In the genomic region with DNA sequence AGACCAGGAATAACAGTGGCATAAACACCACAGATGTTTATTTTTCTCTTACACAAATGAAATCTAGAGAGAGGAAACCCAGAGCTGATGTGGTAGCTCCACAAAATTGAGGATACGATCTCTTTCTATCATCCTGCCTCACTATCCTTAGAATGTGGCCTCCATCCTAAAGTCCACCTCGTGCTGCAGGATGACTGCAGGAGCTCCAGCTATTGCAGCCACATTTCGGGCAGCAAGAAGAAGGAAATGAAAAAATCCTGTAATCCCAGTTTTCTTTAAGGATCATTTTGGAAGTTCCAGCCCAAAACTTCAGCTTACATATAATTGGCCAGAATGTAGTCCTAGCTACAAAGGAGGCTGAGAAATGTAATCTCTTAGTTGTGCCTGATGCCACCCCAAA, we compare ENCODE assay signal across 22 cellular contexts. TPM values are rescaled to one million over a fixed set of nuclear protein-coding genes. Genes with fewer than 3 reads are reported as not detected.
DNase-seq lines count a peak whose midpoint lies in the region; ATAC-seq, FAIRE-seq and TF ChIP-seq lines count a peak whose summit lies in the region.
"Had no signal": no experiment of that assay in that cellular context is flagged by ENCODE, and none has a peak within 500 bp of the region (broad histone marks: within the 10 kb centered on the region; RNA-seq: fewer than 3 reads in every experiment).

No MANE protein-coding gene starts in this region.

- no peak overlapping the region for H2AFZ ChIP-seq in H1 (ENCODE audit: low read length)
- H2AFZ ChIP-seq: GM23248 had no signal

- no peak overlapping the region for H4K91ac ChIP-seq in H1 (replicated peaks; ENCODE audit: insufficient read length, low read length)

- H3K23ac ChIP-seq in H1 (ENCODE audit: insufficient read length) = no peak overlapping the region

- H2BK120ac ChIP-seq in H1 (replicated peaks; ENCODE audit: low read depth, low read length) = no peak overlapping the region

- H3K9me3 Mint-ChIP-seq in CD14-positive monocyte = peaks cover 0 to 3% (median 0%) of the 10 kb centered on the region in 7 donors
- H3K9me3 Mint-ChIP-seq: CD4-positive, alpha-beta memory T cell; H9 had no signal

- H3K9ac ChIP-seq in H1 (replicated peaks in 1 of 4; ENCODE audit: extremely low read depth in 1 of 4, low read depth in 3 of 4, low read length in 3 of 4) = no peak overlapping the region
- H3K9ac ChIP-seq: BLaER1 treated with 17β-estradiol and CSF1 and Interleukin-3, amounts not matched to agents 10 nM and 100 nM; GM23248 had no signal

- H3K4me2 ChIP-seq in H1 (ENCODE audit: insufficient read depth in 1 of 2, low read depth in 2 of 2, low read length in 2 of 2) = no peak overlapping the region

- CTCF ChIA-PET in H1 (lab: Charles Lee; ENCODE audit: partially characterized antibody) = interaction anchor here (0.9 to 1.9 kb wide), 5 partner anchors 12 to 260 kb away, joined by 3 to 4 read pairs (median 3); no protein-coding TSS in a partner anchor

- no peak overlapping the region for H3K4me3 Mint-ChIP-seq in CD14-positive monocyte
- H3K4me3 Mint-ChIP-seq: CD4-positive, alpha-beta memory T cell; H9 had no signal

- no peak overlapping the region for H2BK12ac ChIP-seq in H1 (ENCODE audit: low read depth, low read length)

- no peak overlapping the region for H3K18ac ChIP-seq in H1 (ENCODE audit: extremely low read depth, low read length)

- ATAC-seq in RWPE2 (ENCODE audit: low read depth) = no peak
- ATAC-seq in HG03432 (IDR thresholded peaks at IDR 0.05; ENCODE audit: unreplicated experiment) = no peak
- ATAC-seq: HCT116 had no signal

- DNase-seq in CD14-positive monocyte (ENCODE audit: low spot score) (no peak), RWPE2 (ENCODE audit: low spot score) (peak; percentile 29), H1 (ENCODE audit: low read depth in 1 of 2, low spot score in 2 of 2) (no peak), middle frontal gyrus (ENCODE audit: extremely low spot score, low spot score) (no peak), cortex of kidney (lab: John Stamatoyannopoulos, UW) (no peak)
- DNase-seq in activated naive CD4-positive, alpha-beta T cell (lab: John Stamatoyannopoulos, UW) = no peak
- DNase-seq: ACHN; CD4-positive, alpha-beta memory T cell; COR-L47; DMS53; DMS79 treated with DMSO at 0.1 percent for 48 hours; GF-D8; GM23248; H9 had no signal

- no peak overlapping the region for H3K4ac ChIP-seq in H1 (replicated peaks; ENCODE audit: insufficient read length, low read depth, low read length)

- TF ChIP-seq CTCF in CD14-positive monocyte (IDR thresholded peaks at IDR 0.05) (no peak), RWPE2 (IDR thresholded peaks at IDR 0.05; ENCODE audit: poor library complexity, severe bottlenecking) (no peak), H1 (IDR thresholded peaks at IDR 0.05; ENCODE audit: control extremely low read depth in 1 of 3, insufficient read depth in 1 of 3, low read depth in 1 of 3, low read length in 3 of 3) (no peak), neutrophil (IDR thresholded peaks at IDR 0.05) (no peak)

- no peaks in the 10 kb centered on the region for H3K36me3 ChIP-seq in RWPE2 (ENCODE audit: low read depth)
- no peaks in the 10 kb centered on the region for H3K36me3 ChIP-seq in H1 (ENCODE audit: control insufficient read depth in 2 of 4, insufficient read depth in 4 of 4, low read length in 3 of 4)
- H3K36me3 ChIP-seq in neutrophil = no peaks in the 10 kb centered on the region
- H3K36me3 ChIP-seq: BE2C; BLaER1 treated with 17β-estradiol and CSF1 and Interleukin-3, amounts not matched to agents 10 nM and 100 nM had no signal

- H3K14ac ChIP-seq in H1 (ENCODE audit: insufficient read length) = no peak overlapping the region

- no peak overlapping the region for H2BK5ac ChIP-seq in H1 (ENCODE audit: low read depth, low read length)

- H3K56ac ChIP-seq in H1 (replicated peaks; ENCODE audit: insufficient read length, low read depth, low read length) = no peak overlapping the region

- no peaks in the 10 kb centered on the region for H3K79me1 ChIP-seq in H1 (ENCODE audit: low read depth, low read length)

- intact Hi-C loops in CD14-positive monocyte (cut with micrococcal nuclease) = no loop called here

- no peak for FAIRE-seq in H1 (lab: Jason Lieb, UNC)
- FAIRE-seq: GM12891, GM18507, GM19239 had no signal

- peaks cover 30% of the 10 kb centered on the region for H3K4me1 Mint-ChIP-seq in CD14-positive monocyte

- H3K23me2 ChIP-seq in H1 (ENCODE audit: low read depth, low read length) = no peaks in the 10 kb centered on the region

- no peak overlapping the region for H4K5ac ChIP-seq in H1 (ENCODE audit: insufficient read length, low read depth, low read length)

- 86% methylated on average over 3 of the region's 3 CpGs; no CpG with 5 or more reads in 1 of the 2 experiments for WGBS in H1 (ENCODE audit: extremely low coverage in 1 of 2, insufficient coverage in 1 of 2, insufficient read length in 1 of 2, insufficient replicate concordance in 2 of 2, low coverage in 1 of 2, low lambda C conversion rate in 2 of 2, missing lambda C conversion rate in 1 of 2), 2 experiments

- H3K4me3 ChIP-seq in RWPE2 (ENCODE audit: severe bottlenecking) (no peak overlapping the region), H1 (ENCODE audit: extremely low read depth in 1 of 4, insufficient read depth in 2 of 4, low read depth in 3 of 4, low read length in 4 of 4) (no peak overlapping the region), neutrophil (ENCODE audit: low read depth in 1 of 2, low read length in 1 of 2) (no peak overlapping the region)
- H3K4me3 ChIP-seq: BLaER1 treated with 17β-estradiol and CSF1 and Interleukin-3, amounts not matched to agents 10 nM and 100 nM; GM23248 had no signal

- H3K9me3 ChIP-seq in RWPE2 (ENCODE audit: severe bottlenecking) = no peaks in the 10 kb centered on the region
- no peaks in the 10 kb centered on the region for H3K9me3 ChIP-seq in H1 (ENCODE audit: insufficient read depth in 2 of 2, low read depth in 1 of 2, low read length in 1 of 2)
- no peaks in the 10 kb centered on the region for H3K9me3 ChIP-seq in neutrophil
- H3K9me3 ChIP-seq: BE2C; BLaER1 treated with 17β-estradiol and CSF1 and Interleukin-3, amounts not matched to agents 10 nM and 100 nM had no signal

- TF ChIP-seq POLR2A in H1 (IDR thresholded peaks at IDR 0.05; ENCODE audit: control extremely low read depth in 1 of 2, low read depth in 2 of 2, low read length in 2 of 2) = no peak

- H3K36me3 Mint-ChIP-seq in CD14-positive monocyte = no peaks in the 10 kb centered on the region
- H3K36me3 Mint-ChIP-seq: CD4-positive, alpha-beta memory T cell had no signal

- H3K27ac ChIP-seq in RWPE2 (ENCODE audit: poor library complexity, severe bottlenecking) = no peak overlapping the region
- H3K27ac ChIP-seq in H1 (ENCODE audit: low read depth, low read length) = no peak overlapping the region
- peak overlapping the region; percentile 13 for H3K27ac ChIP-seq in neutrophil
- H3K27ac ChIP-seq: BLaER1 treated with 17β-estradiol and CSF1 and Interleukin-3, amounts not matched to agents 10 nM and 100 nM; GM23248 had no signal

- H4K20me1 ChIP-seq in H1 (replicated peaks in 1 of 2; ENCODE audit: control insufficient read depth in 1 of 2, insufficient read depth in 2 of 2, low read length in 2 of 2) = no peaks in the 10 kb centered on the region
- H4K20me1 ChIP-seq: BLaER1 treated with 17β-estradiol and CSF1 and Interleukin-3, amounts not matched to agents 10 nM and 100 nM had no signal

- H2BK20ac ChIP-seq in H1 (ENCODE audit: low read length) = no peak overlapping the region

- H3K4me1 ChIP-seq in RWPE2 (ENCODE audit: insufficient read depth, poor library complexity, severe bottlenecking) = peaks cover 19% of the 10 kb centered on the region
- peaks cover 0 to 4% (median 0%) of the 10 kb centered on the region in 4 experiments; a peak in 1 of 7 replicates for H3K4me1 ChIP-seq in H1 (replicated peaks in 1 of 4; ENCODE audit: control insufficient read depth in 3 of 4, insufficient read depth in 4 of 4, low read length in 3 of 4)
- peaks cover 11 to 20% of the 10 kb centered on the region in 2 experiments for H3K4me1 ChIP-seq in neutrophil (ENCODE audit: control insufficient read depth in 1 of 2, insufficient read depth in 1 of 2, low read depth in 1 of 2, low read length in 1 of 2)

- H3K27ac Mint-ChIP-seq in CD14-positive monocyte = peak overlapping the region in 5 of 7 donors; percentile 14 to 83 (median 31)
- H3K27ac Mint-ChIP-seq: CD4-positive, alpha-beta memory T cell; H9 had no signal

- TF ChIP-seq RAD21 in H1 (IDR thresholded peaks at IDR 0.05 in 1 of 2, conservative IDR thresholded peaks at IDR 0.05 in 1 of 2; ENCODE audit: low read depth in 2 of 2, low read length in 2 of 2) = no peak

- H3K27me3 Mint-ChIP-seq in CD14-positive monocyte (ENCODE audit: low read depth in 3 of 3) = no peaks in the 10 kb centered on the region

- no peak overlapping the region for H4K8ac ChIP-seq in H1 (ENCODE audit: extremely low read depth, insufficient read depth, low read length)

- H2AK5ac ChIP-seq in H1 (ENCODE audit: low read depth, low read length) = no peak overlapping the region

- TF ChIP-seq EP300 in H1 (IDR thresholded peaks at IDR 0.05; ENCODE audit: borderline replicate concordance in 1 of 2, low read depth in 2 of 2, low read length in 2 of 2) = no peak

- no peak overlapping the region for H2BK15ac ChIP-seq in H1 (ENCODE audit: low read length)

- no peaks in the 10 kb centered on the region for H3K79me2 ChIP-seq in H1 (ENCODE audit: control insufficient read depth in 1 of 2, insufficient read depth in 2 of 2, low read length in 2 of 2)

- POLR2A ChIA-PET in H1 (lab: Charles Lee; ENCODE audit: partially characterized antibody) = interaction anchor here (0.6 kb wide), 1 partner anchor 228 kb away, joined by 3 read pairs; no protein-coding TSS in a partner anchor

- H3K27me3 ChIP-seq in RWPE2 (ENCODE audit: insufficient read depth, poor library complexity, severe bottlenecking) = no peaks in the 10 kb centered on the region
- H3K27me3 ChIP-seq in H1 (replicated peaks in 1 of 4; ENCODE audit: control insufficient read depth in 3 of 4, extremely low read depth in 1 of 4, insufficient read depth in 3 of 4, low read length in 3 of 4) = no peaks in the 10 kb centered on the region
- no peaks in the 10 kb centered on the region for H3K27me3 ChIP-seq in neutrophil
- H3K27me3 ChIP-seq: BE2C; BLaER1 treated with 17β-estradiol and CSF1 and Interleukin-3, amounts not matched to agents 10 nM and 100 nM had no signal

RNA-seq across cellular contexts. Expression of a gene that starts 41.2 kb away (rescaled TPM):
- polyA plus RNA-seq in CD14-positive monocyte = 1 to 10 TPM; 4.6 to 5.5 TPM
- total RNA-seq in H1 (2021; fragmentation: NEBNext Ultra II Directional; extraction: Animal tissue kit (Norgen Biotek cat#: 25700)) = 21.5 and 21.8 TPM in 2 replicates
- 6.7 and 8.1 TPM in 2 replicates for polyA plus RNA-seq in H1 (2011; rRNA removed)
- polyA plus RNA-seq in H1 (2011; cell fraction: cytosol; rRNA removed) = 9.4 TPM
- 14.0 TPM for polyA plus RNA-seq in H1 (2011; cell fraction: nucleus; rRNA removed)
- 8.8 to 14.4 TPM (median 12.1 TPM) in 4 replicates for polyA plus RNA-seq in H1 (2012, experiment 1 of 2)
- polyA plus RNA-seq in H1 (2012, experiment 2 of 2) = 0.66 TPM
- 9.1 TPM for polyA plus RNA-seq in H1 (2013, experiment 1 of 2)
- 9.3 TPM for polyA plus RNA-seq in H1 (2013, experiment 2 of 2)
- polyA minus RNA-seq in H1 (2011; rRNA and poly(A)+ RNA removed) = 33.0 and 42.7 TPM in 2 replicates
- polyA minus RNA-seq in H1 (2011; cell fraction: cytosol; rRNA and poly(A)+ RNA removed) = 15.7 TPM
- polyA minus RNA-seq in H1 (2011; cell fraction: nucleus; rRNA and poly(A)+ RNA removed) = 33.7 TPM

RNA-seq across cellular contexts. Expression of a gene that starts 52.5 kb away (rescaled TPM):
- polyA plus RNA-seq in CD14-positive monocyte (10 to 100 TPM; 24.3 to 27.5 TPM), H1 (2011; rRNA removed) (10.7 and 13.4 TPM in 2 replicates)
- total RNA-seq in H1 (2021; fragmentation: NEBNext Ultra II Directional; extraction: Animal tissue kit (Norgen Biotek cat#: 25700)) = 12.8 and 13.5 TPM in 2 replicates
- polyA plus RNA-seq in H1 (2011; cell fraction: cytosol; rRNA removed) = 9.6 TPM
- 17.7 TPM for polyA plus RNA-seq in H1 (2011; cell fraction: nucleus; rRNA removed)
- 8.8 to 13.0 TPM (median 12.7 TPM) in 4 replicates for polyA plus RNA-seq in H1 (2012, experiment 1 of 2)
- polyA plus RNA-seq in H1 (2012, experiment 2 of 2) = 8.5 TPM
- 6.3 TPM for polyA plus RNA-seq in H1 (2013, experiment 1 of 2)
- polyA plus RNA-seq in H1 (2013, experiment 2 of 2) = 6.2 TPM
- polyA minus RNA-seq in H1 (2011; rRNA and poly(A)+ RNA removed) = 12.9 and 16.1 TPM in 2 replicates
- polyA minus RNA-seq in H1 (2011; cell fraction: cytosol; rRNA and poly(A)+ RNA removed) = 9.6 TPM
- polyA minus RNA-seq in H1 (2011; cell fraction: nucleus; rRNA and poly(A)+ RNA removed) = 8.8 TPM
